In genomic region chr4:148287111-148287510, GRCh38 we compare ENCODE assay signal across 16 cellular contexts.
"Had no signal": no experiment of that assay in that cellular context is flagged by ENCODE, and none has a peak within 500 bp of the region (broad histone marks: within the 10 kb centered on the region; RNA-seq: fewer than 3 reads in every experiment).

No MANE protein-coding gene starts in this region.

- H3K36me3 ChIP-seq: ovary, right lobe of liver, thoracic aorta, tibial nerve, upper lobe of left lung had no signal

- H3K9me3 ChIP-seq: ovary, right lobe of liver, thoracic aorta, tibial nerve, upper lobe of left lung had no signal

- DNase-seq: dorsolateral prefrontal cortex; effector CD4-positive, alpha-beta T cell; natural killer cell; occipital lobe; ovary; posterior cingulate gyrus; right lobe of liver; small intestine; stimulated activated CD4-positive, alpha-beta T cell treated with anti-CD3 and anti-CD28 coated beads, Interleukin-15, amount 100 ng/mL, for 24 hours; stimulated activated CD4-positive, alpha-beta T cell treated with anti-CD3 and anti-CD28 coated beads, Interleukin-2, amount 100 ng/mL, for 48 hours; stimulated activated naive B cell treated with anti-CD40 and anti-IgM and Interleukin-4, amounts not matched to agents 10 μg/mL and 1 μg/mL and 100 μg/mL, for 72 hours; upper lobe of left lung had no signal

- H3K4me3 ChIP-seq: dorsolateral prefrontal cortex, lung, ovary, right lobe of liver, thoracic aorta, tibial nerve, upper lobe of left lung had no signal

- H3K27me3 ChIP-seq: dorsolateral prefrontal cortex, ovary, right lobe of liver, tibial nerve, upper lobe of left lung had no signal

- ATAC-seq: left lobe of liver; natural killer cell; right lobe of liver; stimulated activated naive B cell treated with anti-CD40 and anti-IgM and Interleukin-4, amounts not matched to agents 10 μg/mL and 1 μg/mL and 100 μg/mL, for 72 hours had no signal
